Comparison of ENCODE assay signal across 8 cellular contexts in the genomic region with DNA sequence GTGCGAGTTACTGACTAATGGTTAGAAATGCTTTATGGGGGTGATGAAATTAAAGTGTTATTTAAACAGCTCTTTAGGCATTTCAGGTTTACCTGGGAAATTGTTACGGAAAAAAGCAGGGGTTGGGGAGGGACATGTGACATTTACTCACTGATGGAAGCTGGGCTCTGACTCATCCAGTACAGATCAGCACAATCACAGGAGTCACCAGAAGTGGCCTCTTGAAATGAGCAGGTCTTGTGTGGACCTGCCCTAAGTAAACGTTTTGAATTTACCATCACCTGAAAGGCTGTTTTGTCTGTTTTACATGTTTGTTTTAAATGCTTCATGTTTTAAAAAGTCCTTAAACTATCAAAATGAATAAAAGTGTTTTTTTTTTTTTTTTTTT. TPM values are rescaled to one million over a fixed set of nuclear protein-coding genes. Genes with fewer than 3 reads are reported as not detected.
DNase-seq lines count a peak whose midpoint lies in the region; ATAC-seq and TF ChIP-seq lines count a peak whose summit lies in the region.

No MANE protein-coding gene starts in this region.

- H3K27me3 Mint-ChIP-seq in osteocyte (ENCODE audit: unreplicated experiment): no peaks in the 10 kb centered on the region

- H3K4me1 Mint-ChIP-seq in osteocyte (ENCODE audit: unreplicated experiment): peaks cover 42% of the 10 kb centered on the region

- H3K27ac Mint-ChIP-seq in osteocyte (ENCODE audit: unreplicated experiment): peak overlapping the region; percentile 60

- DNase-seq in NCI-H2029 (lab: John Stamatoyannopoulos, UW) (peak; percentile 57), NCI-H2029 treated with DMSO at 0.1 percent for 48 hours (lab: John Stamatoyannopoulos, UW) (no peak), NCI-H510A treated with DMSO at 0.1 percent for 48 hours (lab: John Stamatoyannopoulos, UW) (peak; percentile 87), choroid plexus epithelial cell (ENCODE audit: low read depth) (peak; percentile 63), osteocyte (ENCODE audit: extremely low spot score, unreplicated experiment) (no peak), medulla oblongata (ENCODE audit: extremely low spot score) (no peak)
- no peak for DNase-seq in activated CD8-positive, alpha-beta memory T cell treated with anti-CD3 and anti-CD28 coated beads, Interleukin-2, amount 50 U/mL, for 48 hours

- peaks cover 9% of the 10 kb centered on the region for H3K36me3 Mint-ChIP-seq in osteocyte (ENCODE audit: unreplicated experiment)

- H3K4me3 ChIP-seq in choroid plexus epithelial cell (ENCODE audit: low read depth, low read length): no peak overlapping the region

- H3K4me3 Mint-ChIP-seq in osteocyte (ENCODE audit: unreplicated experiment): peak overlapping the region; percentile 80

- H3K9me3 Mint-ChIP-seq in osteocyte (ENCODE audit: unreplicated experiment): no peaks in the 10 kb centered on the region

- TF ChIP-seq CTCF in choroid plexus epithelial cell (conservative IDR thresholded peaks at IDR 0.05; ENCODE audit: low read depth, low read length): no peak
- TF ChIP-seq CTCF in osteocyte (IDR thresholded peaks at IDR 0.05): no peak

- ATAC-seq in HG02642 (IDR thresholded peaks at IDR 0.05; ENCODE audit: poor library complexity, unreplicated experiment): no peak

RNA-seq across cellular contexts. Expression of a gene that starts 2.3 kb away (rescaled TPM):
- 58.7 and 61.2 TPM in 2 replicates for total RNA-seq in osteocyte

RNA-seq across cellular contexts. Expression of a gene that starts 27.8 kb away (rescaled TPM):
- total RNA-seq in osteocyte: 2.9 and 4.1 TPM in 2 replicates

Comparison
In these comparisons a context has a peak if more than half of its experiments do, and no peak if none do; other contexts are left out.
1. DNase-seq: peak in NCI-H2029 (single experiment), NCI-H510A treated with DMSO at 0.1 percent for 48 hours (single experiment) and choroid plexus epithelial cell (single experiment); none in NCI-H2029 treated with DMSO at 0.1 percent for 48 hours (single experiment), osteocyte (single experiment), medulla oblongata (single experiment) and activated CD8-positive, alpha-beta memory T cell treated with anti-CD3 and anti-CD28 coated beads, Interleukin-2, amount 50 U/mL, for 48 hours (single experiment).